Comparison of ENCODE assay signal across 26 cellular contexts in genomic region chr5:133196441-133197085, GRCh38.
"Had no signal": no experiment of that assay in that cellular context is flagged by ENCODE, and none has a peak within 500 bp of the region (broad histone marks: within the 10 kb centered on the region; RNA-seq: fewer than 3 reads in every experiment).

No MANE protein-coding gene starts in this region.

- DNase-seq: activated B cell treated with CpG ODN at 0.5 μM for 24 hours; activated CD4-positive, alpha-beta memory T cell treated with anti-CD3 and anti-CD28 coated beads, Interleukin-2, amount 10 ng/mL, durations not matched to agents 7 days and 5 days; activated CD4-positive, alpha-beta T cell treated with anti-CD3 and anti-CD28 coated beads for 1 hour; activated CD4-positive, alpha-beta T cell treated with anti-CD3 and anti-CD28 coated beads, Interleukin-2, amount 10 ng/mL, durations not matched to agents 7 days and 5 days; activated gamma-delta T cell; activated naive CD4-positive, alpha-beta T cell treated with anti-CD3 and anti-CD28 coated beads for 36 hours; activated T-cell treated with anti-CD3 and anti-CD28 coated beads for 4 hours; activated T-cell treated with anti-CD3 and anti-CD28 coated beads, Interleukin-2, amount 50 U/mL, for 48 hours; Kasumi-1; KBM-7; NCI-H1105 treated with DMSO at 0.1 percent for 48 hours; NCI-H1436 treated with DMSO at 0.1 percent for 48 hours; NCI-H187; NCI-H2081; NCI-H510A treated with DMSO at 0.1 percent for 48 hours; NCI-H69; NK-92 treated with Interleukin-12 subunit alpha and Interleukin-12 subunit beta, amount 100 ng/mL, for 24 hours; OCI-M1; Right ventricle myocardium superior; SW 1271 had no signal

- H3K9me3 Mint-ChIP-seq: activated B cell treated with CpG ODN at 0.5 μM for 24 hours; activated CD4-positive, alpha-beta memory T cell treated with anti-CD3 and anti-CD28 coated beads, Interleukin-2, amount 10 ng/mL, durations not matched to agents 7 days and 5 days; activated CD4-positive, alpha-beta T cell treated with anti-CD3 and anti-CD28 coated beads, Interleukin-2, amount 10 ng/mL, durations not matched to agents 7 days and 5 days; activated naive CD4-positive, alpha-beta T cell treated with anti-CD3 and anti-CD28 coated beads for 36 hours; activated T-helper 17 cell treated with anti-CD3 and anti-CD28 coated beads, Interleukin-2, amount 50 U/mL, for 72 hours had no signal

- H3K4me1 ChIP-seq: SJSA1 had no signal

- H3K27me3 ChIP-seq: SJSA1 had no signal

- ATAC-seq: activated T-helper 17 cell treated with anti-CD3 and anti-CD28 coated beads, Interleukin-2, amount 50 U/mL, for 72 hours; Panc1; SK-N-SH treated with all-trans-retinoic acid at 6 μM for 48 hours had no signal

- H3K9me3 ChIP-seq: SJSA1 had no signal

- H3K27me3 Mint-ChIP-seq: activated naive CD8-positive, alpha-beta T cell had no signal

- H3K36me3 Mint-ChIP-seq: activated naive CD8-positive, alpha-beta T cell had no signal

- H3K4me1 Mint-ChIP-seq: activated B cell treated with CpG ODN at 0.5 μM for 24 hours; activated CD4-positive, alpha-beta memory T cell treated with anti-CD3 and anti-CD28 coated beads, Interleukin-2, amount 10 ng/mL, durations not matched to agents 7 days and 5 days; activated CD4-positive, alpha-beta T cell treated with anti-CD3 and anti-CD28 coated beads, Interleukin-2, amount 10 ng/mL, durations not matched to agents 7 days and 5 days; activated T-helper 17 cell treated with anti-CD3 and anti-CD28 coated beads, Interleukin-2, amount 50 U/mL, for 72 hours had no signal

- H3K36me3 ChIP-seq: SJSA1 had no signal

- H3K27ac ChIP-seq: RWPE1, SJSA1 had no signal

- H3K4me3 ChIP-seq: SJSA1 had no signal

- H3K27ac Mint-ChIP-seq: activated B cell treated with CpG ODN at 0.5 μM for 24 hours; activated CD4-positive, alpha-beta memory T cell treated with anti-CD3 and anti-CD28 coated beads, Interleukin-2, amount 10 ng/mL, durations not matched to agents 7 days and 5 days; activated CD4-positive, alpha-beta T cell treated with anti-CD3 and anti-CD28 coated beads, Interleukin-2, amount 10 ng/mL, durations not matched to agents 7 days and 5 days; activated naive CD4-positive, alpha-beta T cell treated with anti-CD3 and anti-CD28 coated beads for 36 hours; activated naive CD8-positive, alpha-beta T cell; activated T-helper 17 cell treated with anti-CD3 and anti-CD28 coated beads, Interleukin-2, amount 50 U/mL, for 72 hours had no signal

- H3K4me3 Mint-ChIP-seq: activated B cell treated with CpG ODN at 0.5 μM for 24 hours; activated CD4-positive, alpha-beta memory T cell treated with anti-CD3 and anti-CD28 coated beads, Interleukin-2, amount 10 ng/mL, durations not matched to agents 7 days and 5 days; activated CD4-positive, alpha-beta T cell treated with anti-CD3 and anti-CD28 coated beads, Interleukin-2, amount 10 ng/mL, durations not matched to agents 7 days and 5 days; activated naive CD4-positive, alpha-beta T cell treated with anti-CD3 and anti-CD28 coated beads for 36 hours; activated naive CD8-positive, alpha-beta T cell; activated T-helper 17 cell treated with anti-CD3 and anti-CD28 coated beads, Interleukin-2, amount 50 U/mL, for 72 hours had no signal
